Comparison of ENCODE assay signal across 17 cellular contexts in the genomic region with DNA sequence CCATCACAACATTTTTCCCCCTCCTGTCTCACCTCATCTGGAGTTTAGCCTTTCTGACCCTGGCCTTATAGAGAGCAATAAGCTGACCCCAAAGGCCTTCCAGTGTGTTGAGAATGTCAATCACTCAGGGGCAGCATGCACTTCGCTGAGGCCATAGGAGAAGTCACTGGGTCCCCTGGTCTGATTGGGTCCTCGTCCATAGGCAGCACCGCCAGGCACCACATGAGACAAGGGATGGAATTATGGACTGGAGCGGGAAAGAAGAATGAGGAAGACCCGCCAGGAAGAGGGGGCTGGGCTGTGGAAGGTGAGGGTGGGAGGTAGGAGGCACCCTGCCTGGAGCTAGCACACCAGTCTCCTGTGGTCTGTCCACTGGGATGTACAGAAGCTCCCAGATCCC.
"Had no signal": no experiment of that assay in that cellular context is flagged by ENCODE, and none has a peak within 500 bp of the region (broad histone marks: within the 10 kb centered on the region; RNA-seq: fewer than 3 reads in every experiment).

No MANE protein-coding gene starts in this region.

- H3K36me3 Mint-ChIP-seq: activated CD4-positive, alpha-beta memory T cell treated with anti-CD3 and anti-CD28 coated beads for 36 hours; activated CD8-positive, alpha-beta memory T cell treated with anti-CD3 and anti-CD28 coated beads, Interleukin-2, amount 10 ng/mL, durations not matched to agents 7 days and 5 days; activated naive CD4-positive, alpha-beta T cell treated with anti-CD3 and anti-CD28 coated beads, Interleukin-2, amount 50 U/mL, for 72 hours; type B pancreatic cell had no signal

- ATAC-seq: activated CD8-positive, alpha-beta memory T cell treated with anti-CD3 and anti-CD28 coated beads, Interleukin-2, amount 10 ng/mL, durations not matched to agents 7 days and 5 days; activated naive CD4-positive, alpha-beta T cell treated with anti-CD3 and anti-CD28 coated beads, Interleukin-2, amount 50 U/mL, for 72 hours; effector memory CD8-positive, alpha-beta T cell; foreskin keratinocyte had no signal

- H3K4me1 Mint-ChIP-seq: activated CD8-positive, alpha-beta memory T cell treated with anti-CD3 and anti-CD28 coated beads, Interleukin-2, amount 10 ng/mL, durations not matched to agents 7 days and 5 days had no signal

- H3K9me3 Mint-ChIP-seq: activated CD4-positive, alpha-beta memory T cell treated with anti-CD3 and anti-CD28 coated beads for 36 hours; activated naive CD4-positive, alpha-beta T cell treated with anti-CD3 and anti-CD28 coated beads, Interleukin-2, amount 50 U/mL, for 72 hours; dendritic cell treated with granulocyte-macrophage colony-stimulating factor and Interleukin-4, amounts not matched to agents 40 ng/mL and 50 ng/mL, for 4 days; effector memory CD8-positive, alpha-beta T cell had no signal

- H3K27ac Mint-ChIP-seq: activated CD4-positive, alpha-beta memory T cell treated with anti-CD3 and anti-CD28 coated beads for 36 hours; activated CD8-positive, alpha-beta memory T cell treated with anti-CD3 and anti-CD28 coated beads, Interleukin-2, amount 10 ng/mL, durations not matched to agents 7 days and 5 days; activated naive CD4-positive, alpha-beta T cell treated with anti-CD3 and anti-CD28 coated beads, Interleukin-2, amount 50 U/mL, for 72 hours; dendritic cell treated with granulocyte-macrophage colony-stimulating factor and Interleukin-4, amounts not matched to agents 40 ng/mL and 50 ng/mL, for 4 days; effector memory CD8-positive, alpha-beta T cell; type B pancreatic cell had no signal

- DNase-seq: activated CD4-positive, alpha-beta memory T cell treated with anti-CD3 and anti-CD28 coated beads for 36 hours; activated CD4-positive, alpha-beta T cell treated with anti-CD3 and anti-CD28 coated beads for 1 hour; activated CD8-positive, alpha-beta memory T cell treated with anti-CD3 and anti-CD28 coated beads, Interleukin-2, amount 10 ng/mL, durations not matched to agents 7 days and 5 days; activated T-cell treated with anti-CD3 and anti-CD28 coated beads, Interleukin-2, amount 50 U/mL, for 1 hour; brain microvascular endothelial cell; effector memory CD8-positive, alpha-beta T cell; foreskin keratinocyte; midbrain; stimulated activated CD4-positive, alpha-beta T cell treated with anti-CD3 and anti-CD28 coated beads, Interleukin-15, amount 100 ng/mL, for 24 hours; stimulated activated CD4-positive, alpha-beta T cell treated with anti-CD3 and anti-CD28 coated beads, Interleukin-4, amount 100 ng/mL, for 24 hours; stimulated activated naive CD4-positive, alpha-beta T cell treated with Interleukin-2 at 50 U/mL for 16 hours had no signal

- H3K4me3 ChIP-seq: lung had no signal

- H3K4me1 ChIP-seq: foreskin keratinocyte, parathyroid adenoma had no signal

- H3K27ac ChIP-seq: brain microvascular endothelial cell, foreskin keratinocyte, neutrophil, parathyroid adenoma had no signal

- H3K9me3 ChIP-seq: neutrophil had no signal

- H3K4me3 Mint-ChIP-seq: activated CD4-positive, alpha-beta memory T cell treated with anti-CD3 and anti-CD28 coated beads for 36 hours; activated CD8-positive, alpha-beta memory T cell treated with anti-CD3 and anti-CD28 coated beads, Interleukin-2, amount 10 ng/mL, durations not matched to agents 7 days and 5 days; dendritic cell treated with granulocyte-macrophage colony-stimulating factor and Interleukin-4, amounts not matched to agents 40 ng/mL and 50 ng/mL, for 4 days; effector memory CD8-positive, alpha-beta T cell; type B pancreatic cell had no signal

- H3K27me3 ChIP-seq: brain microvascular endothelial cell had no signal

- H3K36me3 ChIP-seq: brain microvascular endothelial cell, neutrophil had no signal
